8 cellular contexts compared by ENCODE assay signal in the genomic region with DNA sequence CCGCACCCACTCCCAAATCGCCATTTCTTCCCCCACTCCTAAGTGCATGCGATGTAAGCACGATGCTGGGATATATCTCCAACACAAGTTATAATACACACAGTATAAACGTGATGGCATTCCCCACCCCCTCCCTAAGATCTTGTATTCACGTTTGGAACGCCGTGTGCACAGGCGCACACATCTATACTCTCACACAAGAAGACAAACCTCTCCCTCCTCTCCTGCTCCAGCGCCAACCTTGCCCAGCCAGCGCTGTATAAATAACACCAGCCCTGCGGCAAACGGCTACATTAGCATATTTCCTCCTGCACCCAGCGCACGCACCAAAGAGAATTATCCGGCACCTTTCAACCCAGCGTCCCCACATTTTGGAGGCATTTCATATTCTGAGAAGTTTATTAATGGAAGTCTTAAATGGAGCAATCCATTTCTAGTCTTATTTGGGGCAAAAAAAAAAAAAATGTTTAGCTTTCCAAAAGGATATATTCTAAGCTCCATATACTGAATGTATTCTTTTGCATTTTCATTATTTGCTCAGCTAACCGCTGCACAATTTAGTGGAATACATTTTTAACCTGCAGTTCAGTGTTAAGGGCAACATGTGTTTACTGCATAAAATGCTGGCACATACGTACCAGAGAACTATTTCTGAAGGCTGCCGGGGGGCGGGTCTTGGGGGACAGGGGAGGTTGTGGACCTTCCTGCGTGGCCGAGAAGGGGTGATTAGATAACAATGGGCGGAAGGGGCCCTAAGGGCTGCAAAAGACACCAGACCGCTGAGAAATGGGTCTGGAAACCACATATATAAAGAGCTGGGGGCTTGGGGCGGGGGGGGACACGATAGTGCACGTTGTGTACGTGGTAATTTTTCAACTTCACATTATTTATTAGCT. TPM values are rescaled to one million over a fixed set of nuclear protein-coding genes. Genes with fewer than 3 reads are reported as not detected.
DNase-seq lines count a peak whose midpoint lies in the region; ATAC-seq, FAIRE-seq and TF ChIP-seq lines count a peak whose summit lies in the region.

No MANE protein-coding gene starts in this region.

- H2AFZ ChIP-seq in hepatocyte: peak overlapping the region; percentile 95

- 17% methylated on average over 28 of the region's 29 CpGs for WGBS in hepatocyte (ENCODE audit: low lambda C conversion rate, missing lambda C conversion rate)
- WGBS in prostate gland: 25% methylated on average over 29 of the region's 29 CpGs

- no peaks in the 10 kb centered on the region for H3K9me2 ChIP-seq in hepatocyte (replicated peaks; ENCODE audit: insufficient read depth)

- H3K27me3 ChIP-seq in hepatocyte: peaks cover 7% of the 10 kb centered on the region
- no peaks in the 10 kb centered on the region for H3K27me3 ChIP-seq in prostate gland (replicated peaks; ENCODE audit: insufficient read depth)

- peaks cover 29% of the 10 kb centered on the region for H3K79me2 ChIP-seq in hepatocyte

- H3K27ac ChIP-seq in angular gyrus (ENCODE audit: low read depth, low read length): peak overlapping the region; percentile 91
- no peak overlapping the region for H3K27ac ChIP-seq in hepatocyte
- peak overlapping the region; percentile 84 to 88 for H3K27ac ChIP-seq in prostate gland

- FAIRE-seq in GM12891 (lab: Jason Lieb, UNC) (no peak), HTR-8/SVneo (lab: Jason Lieb, UNC) (no peak)

- H3K36me3 ChIP-seq in hepatocyte (replicated peaks; ENCODE audit: insufficient read depth, low read depth) (no peaks in the 10 kb centered on the region), prostate gland (no peaks in the 10 kb centered on the region)

- H3K9me3 ChIP-seq in hepatocyte (ENCODE audit: low read depth) (no peaks in the 10 kb centered on the region), prostate gland (no peaks in the 10 kb centered on the region)

- TF ChIP-seq POLR2A in GM12891 (IDR thresholded peaks at IDR 0.05; ENCODE audit: low read depth, low read length) (no peak), prostate gland (IDR thresholded peaks at IDR 0.05) (no peak)

- H4K20me1 ChIP-seq in hepatocyte (ENCODE audit: insufficient read depth, poor library complexity, severe bottlenecking): peaks cover 6% of the 10 kb centered on the region

- DNase-seq in GM12891 (ENCODE audit: insufficient read length, low spot score) (no peak), NCI-H2227 treated with DMSO at 0.1 percent for 48 hours (lab: John Stamatoyannopoulos, UW) (peak; percentile 66), hepatocyte (ENCODE audit: low spot score) (peak; percentile 61), prostate gland (ENCODE audit: low spot score) (peak; percentile 77), HTR-8/SVneo (ENCODE audit: insufficient read length, low spot score) (no peak), NCI-H128 (lab: John Stamatoyannopoulos, UW; ENCODE audit: unreplicated experiment) (no peak)

- intact Hi-C loops in prostate gland (cut with DNase I): loop anchor here (5.0 to 10.0 kb wide), 3 partner anchors 101 to 277 kb away; no protein-coding TSS in a partner anchor

- ATAC-seq in HG03460 (IDR thresholded peaks at IDR 0.05; ENCODE audit: unreplicated experiment): no peak

- H3K4me3 ChIP-seq in hepatocyte (peak overlapping the region; percentile 72), prostate gland (peak overlapping the region; percentile 68)

- H3K4me1 ChIP-seq in hepatocyte (ENCODE audit: insufficient read depth) (no peaks in the 10 kb centered on the region), prostate gland (replicated peaks) (no peaks in the 10 kb centered on the region)

- TF ChIP-seq CTCF in hepatocyte (IDR thresholded peaks at IDR 0.05; ENCODE audit: poor library complexity): no peak
- no peak for TF ChIP-seq CTCF in prostate gland (IDR thresholded peaks at IDR 0.05)

- H3K4me2 ChIP-seq in hepatocyte: peak overlapping the region; percentile 100

TF ChIP-seq in GM12891, 5 proteins besides CTCF, POLR2A, EP300 and RAD21:
- peak; percentile 38; the same call in 1 of the 2 replicates for TF ChIP-seq POU2F2 (IDR thresholded peaks at IDR 0.05; ENCODE audit: low read depth, low read length)
- no peak for TF ChIP-seq PAX5 (IDR thresholded peaks at IDR 0.05; ENCODE audit: insufficient read depth, low read length, severe bottlenecking)

RNA-seq across cellular contexts. Expression of a gene that starts 1.1 kb away (rescaled TPM):
- 2.4 TPM for polyA plus RNA-seq in GM12891 (2012; ENCODE audit: low read depth, missing spikeins)
- total RNA-seq in hepatocyte (14.0 and 14.8 TPM in 2 replicates), prostate gland (100 to 1,000 TPM in 1 of 2 donors, 10 to 100 TPM in 1; 53.1 to 129 TPM)
- 13.1 and 14.3 TPM in 2 replicates for polyA plus RNA-seq in hepatocyte

Comparison
In these comparisons a context has a peak if more than half of its experiments do, and no peak if none do; other contexts are left out.
1. DNase-seq: peak in NCI-H2227 treated with DMSO at 0.1 percent for 48 hours (single experiment), hepatocyte (single experiment) and prostate gland (single experiment); none in GM12891 (single experiment), HTR-8/SVneo (single experiment) and NCI-H128 (single experiment).